In genomic region chr9:86639899-86640379, GRCh38 we compare ENCODE assay signal across 9 cellular contexts.
DNase-seq lines count a peak whose midpoint lies in the region; TF ChIP-seq lines count a peak whose summit lies in the region.
"Had no signal": no experiment of that assay in that cellular context is flagged by ENCODE, and none has a peak within 500 bp of the region (broad histone marks: within the 10 kb centered on the region; RNA-seq: fewer than 3 reads in every experiment).

No MANE protein-coding gene starts in this region.

- TF ChIP-seq POLR2A in prostate gland (IDR thresholded peaks at IDR 0.05): no peak

- H3K36me3 ChIP-seq in prostate gland: no peaks in the 10 kb centered on the region
- H3K36me3 ChIP-seq: right atrium auricular region had no signal

- no peaks in the 10 kb centered on the region for H3K27me3 ChIP-seq in prostate gland (replicated peaks; ENCODE audit: insufficient read depth)
- H3K27me3 ChIP-seq: right atrium auricular region had no signal

- peak; percentile 4 for TF ChIP-seq CTCF in fibroblast of pulmonary artery (IDR thresholded peaks at IDR 0.05; ENCODE audit: low read length, missing control alignments)
- TF ChIP-seq CTCF in prostate gland (IDR thresholded peaks at IDR 0.05): peak in 1 of 4 experiments; percentile 18
- no peak for TF ChIP-seq CTCF in GM13976 (IDR thresholded peaks at IDR 0.05; ENCODE audit: borderline replicate concordance, control extremely low read depth, extremely low read depth, insufficient read depth, missing control alignments)

- no peaks in the 10 kb centered on the region for H3K4me1 ChIP-seq in prostate gland (replicated peaks)
- H3K4me1 ChIP-seq: right atrium auricular region had no signal

- in situ Hi-C loops in GM13976 (cut with MboI; ENCODE audit: low sequenced_read_pairs, unreplicated experiment): loop anchor here (25.0 kb wide), 1 partner anchor 672 kb away; no protein-coding TSS in a partner anchor

- 58% methylated on average over 5 of the region's 5 CpGs for WGBS in prostate gland

- H3K27ac ChIP-seq in prostate gland: no peak overlapping the region
- H3K27ac ChIP-seq: right atrium auricular region had no signal

- intact Hi-C loops in prostate gland (cut with DNase I): loop anchor here (10.0 kb wide), 1 partner anchor 305 kb away; the partner anchor contains the start of gene GAS1

- no peak overlapping the region for H3K4me3 ChIP-seq in fibroblast of pulmonary artery (replicated peaks; ENCODE audit: low read depth, low read length)
- H3K4me3 ChIP-seq in prostate gland: no peak overlapping the region
- H3K4me3 ChIP-seq: right atrium auricular region had no signal

- no peaks in the 10 kb centered on the region for H3K9me3 ChIP-seq in prostate gland
- H3K9me3 ChIP-seq: right atrium auricular region had no signal

- DNase-seq in ELF-1 (ENCODE audit: low read depth, low spot score): peak; percentile 42
- peak; percentile 60 for DNase-seq in NCI-H1105 (lab: John Stamatoyannopoulos, UW)
- no peak for DNase-seq in fibroblast of pulmonary artery (ENCODE audit: low read depth)
- DNase-seq in prostate gland (ENCODE audit: low spot score): peak; percentile 11
- DNase-seq in NCI-H128 (lab: John Stamatoyannopoulos, UW; ENCODE audit: unreplicated experiment): no peak
- DNase-seq in activated gamma-delta T cell (lab: John Stamatoyannopoulos, UW): no peak
- DNase-seq in GM13976 (ENCODE audit: low spot score): no peak
- DNase-seq: Karpas-422 had no signal

Comparison
In these comparisons a context has a peak if more than half of its experiments do, and no peak if none do; other contexts are left out.
1. DNase-seq: peak in ELF-1 (single experiment), NCI-H1105 (single experiment) and prostate gland (single experiment); none in fibroblast of pulmonary artery (single experiment), NCI-H128 (single experiment), activated gamma-delta T cell (single experiment) and GM13976 (single experiment).